19 cellular contexts compared by ENCODE assay signal in genomic region chr2:39734451-39734850, GRCh38.
"Had no signal": no experiment of that assay in that cellular context is flagged by ENCODE, and none has a peak within 500 bp of the region (broad histone marks: within the 10 kb centered on the region; RNA-seq: fewer than 3 reads in every experiment).

No MANE protein-coding gene starts in this region.

- H3K9me3 Mint-ChIP-seq: activated CD4-positive, alpha-beta memory T cell treated with anti-CD3 and anti-CD28 coated beads for 36 hours; activated T-cell treated with anti-CD3 and anti-CD28 coated beads, Interleukin-2, amount 50 U/mL, for 72 hours; natural killer cell had no signal

- H3K27me3 ChIP-seq: cardiac muscle cell, spleen, tibial nerve, uterus had no signal

- ATAC-seq: activated T-cell treated with anti-CD3 and anti-CD28 coated beads, Interleukin-2, amount 50 U/mL, for 72 hours; lower lobe of right lung; natural killer cell had no signal

- H3K27me3 Mint-ChIP-seq: activated CD4-positive, alpha-beta memory T cell treated with anti-CD3 and anti-CD28 coated beads for 36 hours; progenitor cell of endocrine pancreas had no signal

- H3K4me1 ChIP-seq: lower lobe of right lung, tibial nerve, uterus had no signal

- H3K36me3 ChIP-seq: uterus had no signal

- H3K9me3 ChIP-seq: lower lobe of right lung, spleen, uterus had no signal

- H3K4me3 Mint-ChIP-seq: activated CD4-positive, alpha-beta memory T cell treated with anti-CD3 and anti-CD28 coated beads for 36 hours; activated T-cell treated with anti-CD3 and anti-CD28 coated beads, Interleukin-2, amount 50 U/mL, for 72 hours; mesothelial cell of epicardium; natural killer cell had no signal

- DNase-seq: activated CD4-positive, alpha-beta memory T cell treated with anti-CD3 and anti-CD28 coated beads for 36 hours; activated CD4-positive, alpha-beta T cell treated with anti-CD3 and anti-CD28 coated beads for 4 hours; activated CD4-positive, CD25-positive, alpha-beta regulatory T cell; activated effector memory CD4-positive, alpha-beta T cell treated with anti-CD3 and anti-CD28 coated beads, Interleukin-2, amount 50 U/mL, for 16 hours; activated naive CD4-positive, alpha-beta T cell treated with anti-CD3 and anti-CD28 coated beads, Interleukin-2, amount 50 U/mL, for 16 hours; activated T-cell treated with anti-CD3 and anti-CD28 coated beads, Interleukin-2, amount 50 U/mL, for 72 hours; foreskin fibroblast; kidney; lower lobe of right lung; natural killer cell; spleen; stimulated activated CD4-positive, alpha-beta T cell treated with anti-CD3 and anti-CD28 coated beads, Interleukin-4, amount 100 ng/mL, for 1 hour; stimulated activated naive CD4-positive, alpha-beta T cell; T-helper 9 cell; uterus had no signal

- H3K4me3 ChIP-seq: cardiac muscle cell, lower lobe of right lung, spleen, tibial nerve, uterus had no signal

- H3K27ac ChIP-seq: cardiac muscle cell, lower lobe of right lung, spleen, tibial nerve, uterus had no signal

- H3K27ac Mint-ChIP-seq: activated CD4-positive, alpha-beta memory T cell treated with anti-CD3 and anti-CD28 coated beads for 36 hours; activated T-cell treated with anti-CD3 and anti-CD28 coated beads, Interleukin-2, amount 50 U/mL, for 72 hours; mesothelial cell of epicardium; natural killer cell; progenitor cell of endocrine pancreas had no signal
